ENCODE assay signal across 20 cellular contexts in genomic region chr16:12258806-12259205, GRCh38.
"Had no signal": no experiment of that assay in that cellular context is flagged by ENCODE, and none has a peak within 500 bp of the region (broad histone marks: within the 10 kb centered on the region; RNA-seq: fewer than 3 reads in every experiment).

No MANE protein-coding gene starts in this region.

- FAIRE-seq: keratinocyte, urothelium cell line had no signal

- H3K27ac Mint-ChIP-seq: activated CD4-positive, alpha-beta T cell treated with anti-CD3 and anti-CD28 coated beads, Interleukin-2, amount 10 ng/mL, durations not matched to agents 24 days and 14 days; activated CD8-positive, alpha-beta T cell treated with anti-CD3 and anti-CD28 coated beads, Interleukin-2, amount 10 ng/mL, durations not matched to agents 7 days and 5 days; activated T-cell treated with anti-CD3 and anti-CD28 coated beads, Interleukin-2, amount 50 U/mL, for 72 hours; endodermal cell had no signal

- H3K9me3 ChIP-seq: gastroesophageal sphincter, left lung, ovary, stomach had no signal

- H3K27ac ChIP-seq: cardiac muscle cell, gastroesophageal sphincter, hepatocyte, left lung, stomach had no signal

- H3K4me3 ChIP-seq: cardiac muscle cell, gastroesophageal sphincter, hepatocyte, left lung, ovary, stomach had no signal

- H3K4me3 Mint-ChIP-seq: activated CD4-positive, alpha-beta T cell treated with anti-CD3 and anti-CD28 coated beads, Interleukin-2, amount 10 ng/mL, durations not matched to agents 24 days and 14 days; activated CD8-positive, alpha-beta T cell treated with anti-CD3 and anti-CD28 coated beads, Interleukin-2, amount 10 ng/mL, durations not matched to agents 7 days and 5 days; activated T-cell treated with anti-CD3 and anti-CD28 coated beads, Interleukin-2, amount 50 U/mL, for 72 hours; endodermal cell; neural crest cell had no signal

- H3K4me2 ChIP-seq: hepatocyte had no signal

- H3K4me1 Mint-ChIP-seq: activated CD4-positive, alpha-beta T cell treated with anti-CD3 and anti-CD28 coated beads, Interleukin-2, amount 10 ng/mL, durations not matched to agents 24 days and 14 days had no signal

- H2AFZ ChIP-seq: hepatocyte had no signal

- H3K36me3 Mint-ChIP-seq: activated naive CD4-positive, alpha-beta T cell treated with anti-CD3 and anti-CD28 coated beads, Interleukin-2, amount 50 U/mL, for 72 hours had no signal

- H3K27me3 Mint-ChIP-seq: activated CD4-positive, alpha-beta T cell treated with anti-CD3 and anti-CD28 coated beads, Interleukin-2, amount 10 ng/mL, durations not matched to agents 24 days and 14 days had no signal

- H3K79me2 ChIP-seq: hepatocyte had no signal

- H3K36me3 ChIP-seq: cardiac muscle cell, gastroesophageal sphincter, left lung, ovary, stomach had no signal

- ATAC-seq: activated CD8-positive, alpha-beta T cell treated with anti-CD3 and anti-CD28 coated beads, Interleukin-2, amount 10 ng/mL, durations not matched to agents 7 days and 5 days; activated naive CD4-positive, alpha-beta T cell treated with anti-CD3 and anti-CD28 coated beads, Interleukin-2, amount 50 U/mL, for 72 hours; activated T-cell treated with anti-CD3 and anti-CD28 coated beads, Interleukin-2, amount 50 U/mL, for 72 hours; gastroesophageal sphincter; left lung had no signal

- DNase-seq: activated CD4-positive, alpha-beta T cell treated with anti-CD3 and anti-CD28 coated beads, Interleukin-2, amount 10 ng/mL, durations not matched to agents 24 days and 14 days; activated CD4-positive, CD25-positive, alpha-beta regulatory T cell; activated CD8-positive, alpha-beta memory T cell treated with anti-CD3 and anti-CD28 coated beads, Interleukin-2, amount 50 U/mL, for 48 hours; activated CD8-positive, alpha-beta T cell treated with anti-CD3 and anti-CD28 coated beads, Interleukin-2, amount 10 ng/mL, durations not matched to agents 7 days and 5 days; activated gamma-delta T cell; activated T-cell treated with anti-CD3 and anti-CD28 coated beads, Interleukin-2, amount 50 U/mL, for 72 hours; dorsolateral prefrontal cortex; left lung; mesenchymal stem cell; stimulated activated CD4-positive, alpha-beta T cell treated with anti-CD3 and anti-CD28 coated beads, Interleukin-1b, Interleukin-23, amount 100 ng/mL, for 48 hours; stomach had no signal

- H3K27me3 ChIP-seq: cardiac muscle cell, dorsolateral prefrontal cortex, gastroesophageal sphincter, hepatocyte, left lung, ovary, stomach had no signal

- H3K9me3 Mint-ChIP-seq: activated CD4-positive, alpha-beta T cell treated with anti-CD3 and anti-CD28 coated beads, Interleukin-2, amount 10 ng/mL, durations not matched to agents 24 days and 14 days; activated naive CD4-positive, alpha-beta T cell treated with anti-CD3 and anti-CD28 coated beads, Interleukin-2, amount 50 U/mL, for 72 hours; activated T-cell treated with anti-CD3 and anti-CD28 coated beads, Interleukin-2, amount 50 U/mL, for 72 hours; endodermal cell; neural crest cell had no signal
